In the genomic region with DNA sequence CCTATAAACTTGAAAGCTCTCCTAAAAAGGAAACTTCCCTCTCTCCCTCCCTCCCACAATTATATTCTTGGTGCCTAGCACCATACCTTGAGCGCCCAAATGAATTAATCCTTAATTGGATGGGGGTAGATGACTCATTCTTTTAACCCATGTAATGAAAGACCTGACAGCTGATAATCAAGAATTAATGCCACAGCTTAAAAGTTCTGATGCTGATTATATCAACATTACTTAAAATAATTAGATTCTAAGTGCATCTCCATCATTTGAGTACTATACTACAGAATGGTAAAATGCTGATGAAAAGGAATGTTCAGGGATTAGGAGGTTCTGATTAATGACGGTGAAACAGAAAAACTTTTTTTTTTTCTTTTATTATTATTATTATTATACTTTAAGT, we compare ENCODE assay signal across 8 cellular contexts.
"Had no signal": no experiment of that assay in that cellular context is flagged by ENCODE, and none has a peak within 500 bp of the region (broad histone marks: within the 10 kb centered on the region; RNA-seq: fewer than 3 reads in every experiment).

No MANE protein-coding gene starts in this region.

- H3K4me2 ChIP-seq: GM23338, KMS-11 had no signal

- H3K4me3 ChIP-seq: GM23338 had no signal

- DNase-seq: H9, HCEC 1CT, KBM-7 had no signal

- H3K27ac ChIP-seq: KMS-11 had no signal

- ATAC-seq: GM23338 had no signal

- FAIRE-seq: H1, H54, HTR-8/SVneo had no signal
